18 cellular contexts compared by ENCODE assay signal in the genomic region with DNA sequence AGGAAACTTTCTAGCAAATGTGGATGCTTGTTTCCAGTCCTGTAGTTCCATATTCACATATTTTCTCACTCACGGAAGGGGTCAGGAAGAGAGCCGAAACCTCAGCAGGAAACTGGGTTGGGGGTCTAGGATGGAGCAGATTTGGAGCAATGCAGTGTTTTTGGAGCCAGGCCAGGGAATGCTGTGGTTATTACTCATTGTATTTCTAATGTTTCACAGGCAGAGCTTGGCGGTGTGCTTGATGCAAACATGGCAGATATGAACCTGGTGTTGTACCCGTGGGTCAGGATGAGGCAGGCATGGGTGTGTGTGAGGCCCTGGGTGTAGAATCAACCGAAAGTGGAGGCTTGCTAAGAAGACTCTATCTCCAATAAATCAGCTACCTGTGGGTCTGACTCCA. TPM values are rescaled to one million over a fixed set of nuclear protein-coding genes. Genes with fewer than 3 reads are reported as not detected.
DNase-seq lines count a peak whose midpoint lies in the region; ATAC-seq and TF ChIP-seq lines count a peak whose summit lies in the region.
"Had no signal": no experiment of that assay in that cellular context is flagged by ENCODE, and none has a peak within 500 bp of the region (broad histone marks: within the 10 kb centered on the region; RNA-seq: fewer than 3 reads in every experiment).

No MANE protein-coding gene starts in this region.

- intact Hi-C loops in activated CD4-positive, alpha-beta T cell treated with anti-CD3 and anti-CD28 coated beads, Interleukin-2, amount 10 ng/mL, durations not matched to agents 24 days and 14 days (cut with micrococcal nuclease): no loop called here
- intact Hi-C loops in Right ventricle myocardium inferior (cut with DNase I): no loop called here

- H3K4me3 ChIP-seq in AG10803 (ENCODE audit: low read length) (no peak overlapping the region), cardiac fibroblast (replicated peaks in 1 of 2; ENCODE audit: low read depth in 2 of 2, low read length in 2 of 2) (no peak overlapping the region)
- H3K4me3 ChIP-seq: lung, ovary, upper lobe of right lung had no signal

- DNase-seq in AG10803 (ENCODE audit: low read depth) (peak; percentile 32), LHCN-M2 (ENCODE audit: low read depth) (peak; percentile 12), cardiac fibroblast (ENCODE audit: low read depth in 2 of 2) (peak; percentile 33 to 64), kidney tubule cell (ENCODE audit: low spot score) (peak; percentile 59), GM10248 (ENCODE audit: extremely low spot score) (no peak), iPS-NIHi11 (ENCODE audit: low spot score) (no peak), Right ventricle myocardium inferior (ENCODE audit: missing footprints) (no peak)
- no peak for DNase-seq in activated CD4-positive, alpha-beta T cell treated with anti-CD3 and anti-CD28 coated beads, Interleukin-2, amount 10 ng/mL, durations not matched to agents 24 days and 14 days
- DNase-seq: activated naive CD8-positive, alpha-beta T cell treated with anti-CD3 and anti-CD28 coated beads, Interleukin-2, amount 10 ng/mL, durations not matched to agents 7 days and 5 days; effector CD8-positive, alpha-beta T cell; KG1; NCI-H187; ovary; stimulated activated CD4-positive, alpha-beta T cell treated with anti-CD3 and anti-CD28 coated beads, Interleukin-1b, Interleukin-23, amount 100 ng/mL, for 48 hours; upper lobe of right lung; WERI-Rb-1 had no signal

- CTCF ChIA-PET in GM10248 (lab: Yijun Ruan, JAX): interaction anchor here (1.3 to 6.4 kb wide), 5 partner anchors 8 to 34 kb away, joined by 3 to 44 read pairs (median 11); partner anchors contain the start of gene ACKR3

- H3K27me3 Mint-ChIP-seq in activated CD4-positive, alpha-beta T cell treated with anti-CD3 and anti-CD28 coated beads, Interleukin-2, amount 10 ng/mL, durations not matched to agents 24 days and 14 days: no peaks in the 10 kb centered on the region
- H3K27me3 Mint-ChIP-seq: activated naive CD8-positive, alpha-beta T cell treated with anti-CD3 and anti-CD28 coated beads, Interleukin-2, amount 10 ng/mL, durations not matched to agents 7 days and 5 days had no signal

- H3K27ac Mint-ChIP-seq in activated CD4-positive, alpha-beta T cell treated with anti-CD3 and anti-CD28 coated beads, Interleukin-2, amount 10 ng/mL, durations not matched to agents 24 days and 14 days: no peak overlapping the region

- POLR2A ChIA-PET in GM10248 (lab: Yijun Ruan, JAX): no interaction called here

- TF ChIP-seq CTCF in AG10803 (conservative IDR thresholded peaks at IDR 0.05; ENCODE audit: low read length): no peak
- TF ChIP-seq CTCF in cardiac fibroblast (IDR thresholded peaks at IDR 0.05; ENCODE audit: low read depth, low read length): no peak
- TF ChIP-seq CTCF in GM10248 (IDR thresholded peaks at IDR 0.05; ENCODE audit: control extremely low read depth, extremely low read depth, low read depth, missing control alignments): no peak

- H3K9me3 Mint-ChIP-seq in activated CD4-positive, alpha-beta T cell treated with anti-CD3 and anti-CD28 coated beads, Interleukin-2, amount 10 ng/mL, durations not matched to agents 24 days and 14 days: no peaks in the 10 kb centered on the region
- H3K9me3 Mint-ChIP-seq: activated naive CD8-positive, alpha-beta T cell treated with anti-CD3 and anti-CD28 coated beads, Interleukin-2, amount 10 ng/mL, durations not matched to agents 7 days and 5 days had no signal

- peaks cover 3% of the 10 kb centered on the region for H3K36me3 Mint-ChIP-seq in activated CD4-positive, alpha-beta T cell treated with anti-CD3 and anti-CD28 coated beads, Interleukin-2, amount 10 ng/mL, durations not matched to agents 24 days and 14 days (ENCODE audit: low read depth)

- no peak for ATAC-seq in Right ventricle myocardium inferior
- ATAC-seq: upper lobe of right lung had no signal

- no peak overlapping the region for H3K4me3 Mint-ChIP-seq in activated CD4-positive, alpha-beta T cell treated with anti-CD3 and anti-CD28 coated beads, Interleukin-2, amount 10 ng/mL, durations not matched to agents 24 days and 14 days
- H3K4me3 Mint-ChIP-seq: activated naive CD8-positive, alpha-beta T cell treated with anti-CD3 and anti-CD28 coated beads, Interleukin-2, amount 10 ng/mL, durations not matched to agents 7 days and 5 days had no signal

- peaks cover 33% of the 10 kb centered on the region for H3K4me1 Mint-ChIP-seq in activated CD4-positive, alpha-beta T cell treated with anti-CD3 and anti-CD28 coated beads, Interleukin-2, amount 10 ng/mL, durations not matched to agents 24 days and 14 days

RNA-seq across cellular contexts. Expression of gene ACKR3, which starts 34.6 kb away (rescaled TPM):
- total RNA-seq in LHCN-M2 (2014; rRNA removed) (not detected in 2 replicates), Right ventricle myocardium inferior (30.5 TPM)
- polyA plus RNA-seq in LHCN-M2 (2012): 1.6 TPM
- total RNA-seq in activated CD4-positive, alpha-beta T cell treated with anti-CD3 and anti-CD28 coated beads, Interleukin-2, amount 10 ng/mL, durations not matched to agents 24 days and 14 days: 0.58 and 0.64 TPM in 2 replicates
- total RNA-seq: SK-MEL-5 had no signal

Comparison
In these comparisons a context has a peak if more than half of its experiments do, and no peak if none do; other contexts are left out.
1. DNase-seq: peak in AG10803 (single experiment), LHCN-M2 (single experiment), cardiac fibroblast (2 of 2) and kidney tubule cell (single experiment); none in activated CD4-positive, alpha-beta T cell treated with anti-CD3 and anti-CD28 coated beads, Interleukin-2, amount 10 ng/mL, durations not matched to agents 24 days and 14 days (single experiment), GM10248 (single experiment), iPS-NIHi11 (single experiment) and Right ventricle myocardium inferior (single experiment).
2. RNA of gene ACKR3, which starts 34.6 kb away (total RNA-seq): 30.5 TPM in Right ventricle myocardium inferior (single experiment); 0.58 to 0.64 TPM in activated CD4-positive, alpha-beta T cell treated with anti-CD3 and anti-CD28 coated beads, Interleukin-2, amount 10 ng/mL, durations not matched to agents 24 days and 14 days and not detected in LHCN-M2; every median in the first group is over 10 times any median in the second.